10 cellular contexts compared by ENCODE assay signal in the genomic region with DNA sequence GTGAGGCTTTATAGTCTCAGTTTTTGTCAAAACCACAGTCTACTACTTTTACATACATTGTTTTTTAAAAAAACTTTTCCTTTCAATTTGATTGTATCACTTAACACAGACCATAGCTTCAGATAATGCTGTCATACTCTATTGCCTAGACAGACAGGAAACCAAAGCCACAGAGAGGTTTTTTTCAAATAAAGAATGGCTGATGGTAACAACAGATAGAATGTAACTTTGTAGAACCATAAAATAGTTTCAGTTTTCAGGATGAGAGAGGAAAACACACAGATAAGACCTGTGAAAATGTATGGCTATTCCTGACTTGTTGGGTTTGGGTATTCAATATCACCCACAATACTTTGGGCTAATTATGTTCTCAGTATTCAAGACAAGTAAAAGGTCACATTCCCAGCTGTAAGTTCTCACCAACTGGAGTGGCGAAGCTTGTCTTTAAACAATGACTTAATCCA.
DNase-seq lines count a peak whose midpoint lies in the region; ATAC-seq and TF ChIP-seq lines count a peak whose summit lies in the region.
"Had no signal": no experiment of that assay in that cellular context is flagged by ENCODE, and none has a peak within 500 bp of the region (broad histone marks: within the 10 kb centered on the region; RNA-seq: fewer than 3 reads in every experiment).

No MANE protein-coding gene starts in this region.

- peaks cover 14 to 25% (median 17%) of the 10 kb centered on the region in 4 donors for H3K4me1 Mint-ChIP-seq in CD4-positive, alpha-beta memory T cell
- peaks cover 54% of the 10 kb centered on the region for H3K4me1 Mint-ChIP-seq in activated naive CD8-positive, alpha-beta T cell (ENCODE audit: low read depth)

- no peaks in the 10 kb centered on the region for H3K36me3 ChIP-seq in CD4-positive, alpha-beta memory T cell (ENCODE audit: insufficient read depth, low read length)
- H3K36me3 ChIP-seq in testis (ENCODE audit: low read depth, missing control alignments): no peaks in the 10 kb centered on the region
- H3K36me3 ChIP-seq: cardiac muscle cell, thoracic aorta had no signal

- no peaks in the 10 kb centered on the region for H3K36me3 Mint-ChIP-seq in CD4-positive, alpha-beta memory T cell
- no peaks in the 10 kb centered on the region for H3K36me3 Mint-ChIP-seq in activated naive CD8-positive, alpha-beta T cell

- H3K4me1 ChIP-seq in CD4-positive, alpha-beta memory T cell (ENCODE audit: insufficient read depth, low read length): peaks cover 15% of the 10 kb centered on the region
- H3K4me1 ChIP-seq in testis: no peaks in the 10 kb centered on the region

- TF ChIP-seq CTCF in coronary artery (IDR thresholded peaks at IDR 0.05): no peak
- no peak for TF ChIP-seq CTCF in testis (IDR thresholded peaks at IDR 0.05)

- H3K9me3 ChIP-seq in CD4-positive, alpha-beta memory T cell (ENCODE audit: control insufficient read depth in 1 of 2, low read length in 2 of 2): no peaks in the 10 kb centered on the region
- H3K9me3 ChIP-seq in testis: no peaks in the 10 kb centered on the region
- H3K9me3 ChIP-seq: thoracic aorta had no signal

- H3K4me3 ChIP-seq in CD4-positive, alpha-beta memory T cell (ENCODE audit: low read length in 2 of 2): no peak overlapping the region
- no peak overlapping the region for H3K4me3 ChIP-seq in coronary artery
- H3K4me3 ChIP-seq in testis: no peak overlapping the region
- H3K4me3 ChIP-seq: cardiac muscle cell, thoracic aorta had no signal

- no peaks in the 10 kb centered on the region for H3K27me3 ChIP-seq in CD4-positive, alpha-beta memory T cell (ENCODE audit: insufficient read depth, low read length)
- no peaks in the 10 kb centered on the region for H3K27me3 ChIP-seq in testis
- H3K27me3 ChIP-seq: cardiac muscle cell had no signal

- ATAC-seq in GM19452 (IDR thresholded peaks at IDR 0.05; ENCODE audit: unreplicated experiment): peak; percentile 94
- peak; percentile 97 for ATAC-seq in HG03139 (IDR thresholded peaks at IDR 0.05; ENCODE audit: unreplicated experiment)

- peak overlapping the region; percentile 54 to 97 (median 78) for H3K27ac Mint-ChIP-seq in CD4-positive, alpha-beta memory T cell
- H3K27ac Mint-ChIP-seq in activated naive CD8-positive, alpha-beta T cell: peak overlapping the region; percentile 92

- H3K4me3 Mint-ChIP-seq in CD4-positive, alpha-beta memory T cell: peak overlapping the region; percentile 14 to 69 (median 51)
- H3K4me3 Mint-ChIP-seq in activated naive CD8-positive, alpha-beta T cell: peak overlapping the region; percentile 46

- 93% methylated on average over 1 of the region's 1 CpG for WGBS in testis, 2 donors

- peak overlapping the region; percentile 15 for H3K27ac ChIP-seq in CD4-positive, alpha-beta memory T cell (ENCODE audit: low read depth, low read length)
- H3K27ac ChIP-seq in coronary artery: no peak overlapping the region
- H3K27ac ChIP-seq in testis: no peak overlapping the region
- H3K27ac ChIP-seq: cardiac muscle cell, thoracic aorta had no signal

- no peaks in the 10 kb centered on the region for H3K9me3 Mint-ChIP-seq in CD4-positive, alpha-beta memory T cell
- no peaks in the 10 kb centered on the region for H3K9me3 Mint-ChIP-seq in activated naive CD8-positive, alpha-beta T cell (ENCODE audit: low read depth)

- H3K27me3 Mint-ChIP-seq in CD4-positive, alpha-beta memory T cell: peaks cover 1 to 6% of the 10 kb centered on the region in 2 donors
- no peaks in the 10 kb centered on the region for H3K27me3 Mint-ChIP-seq in activated naive CD8-positive, alpha-beta T cell

- TF ChIP-seq POLR2A in testis (IDR thresholded peaks at IDR 0.05): no peak

- intact Hi-C loops in CD4-positive, alpha-beta memory T cell (cut with micrococcal nuclease): loop anchor here (10.0 kb wide), 1 partner anchor 911 kb away; no protein-coding TSS in a partner anchor
- intact Hi-C loops in testis (cut with DNase I; ENCODE audit: low total_unique reads): no loop called here

- POLR2A ChIA-PET in CD4-positive, alpha-beta memory T cell (lab: Charles Lee; ENCODE audit: partially characterized antibody): interaction anchor here (1.7 kb wide), 1 partner anchor 39 kb away, joined by 3 read pairs; no protein-coding TSS in a partner anchor

- CTCF ChIA-PET in CD4-positive, alpha-beta memory T cell (lab: Charles Lee; ENCODE audit: partially characterized antibody): interaction anchor here (0.9 to 2.5 kb wide), 4 partner anchors 8 to 188 kb away, joined by 3 to 7 read pairs (median 3); no protein-coding TSS in a partner anchor

- DNase-seq in CD4-positive, alpha-beta memory T cell: peak; percentile 42 to 84 (median 80)
- DNase-seq in coronary artery (ENCODE audit: low spot score): no peak
- DNase-seq in NCI-H2081 treated with DMSO at 0.1 percent for 48 hours (lab: John Stamatoyannopoulos, UW): no peak
- DNase-seq in testis: no peak
- no peak for DNase-seq in middle frontal gyrus (ENCODE audit: extremely low spot score, low spot score)

Comparison
In these comparisons a context has a peak if more than half of its experiments do, and no peak if none do; other contexts are left out.
1. DNase-seq: peak in CD4-positive, alpha-beta memory T cell (5 of 5); none in coronary artery (single experiment), NCI-H2081 treated with DMSO at 0.1 percent for 48 hours (single experiment), testis (single experiment) and middle frontal gyrus (single experiment).